8 cellular contexts compared by ENCODE assay signal in genomic region chr12:70590051-70590450, GRCh38.
DNase-seq lines count a peak whose midpoint lies in the region; ATAC-seq and TF ChIP-seq lines count a peak whose summit lies in the region.

No MANE protein-coding gene starts in this region.

- H3K27ac ChIP-seq in VCaP: no peak overlapping the region

- ATAC-seq in HG02884 (IDR thresholded peaks at IDR 0.05; ENCODE audit: unreplicated experiment): peak; percentile 98

- TF ChIP-seq CTCF in VCaP (conservative IDR thresholded peaks at IDR 0.05): peak; percentile 95

- DNase-seq in SIG-M5 treated with dmso at 0.1 percent for 504 hours (lab: John Stamatoyannopoulos, UW; ENCODE audit: unreplicated experiment): peak; percentile 39
- no peak for DNase-seq in SIG-M5 (lab: John Stamatoyannopoulos, UW)
- peak; percentile 28 for DNase-seq in NCI-H1694 treated with DMSO at 0.1 percent for 48 hours (lab: John Stamatoyannopoulos, UW)
- DNase-seq in central memory CD4-positive, alpha-beta T cell: peak; percentile 19
- peak; percentile 83 for DNase-seq in left kidney (ENCODE audit: low read depth, low spot score)
- DNase-seq in stimulated activated CD4-positive, alpha-beta T cell treated with anti-CD3 and anti-CD28 coated beads, Interleukin-4, amount 100 ng/mL, for 24 hours: peak; percentile 46
